ENCODE assay signal across 18 cellular contexts in the genomic region with DNA sequence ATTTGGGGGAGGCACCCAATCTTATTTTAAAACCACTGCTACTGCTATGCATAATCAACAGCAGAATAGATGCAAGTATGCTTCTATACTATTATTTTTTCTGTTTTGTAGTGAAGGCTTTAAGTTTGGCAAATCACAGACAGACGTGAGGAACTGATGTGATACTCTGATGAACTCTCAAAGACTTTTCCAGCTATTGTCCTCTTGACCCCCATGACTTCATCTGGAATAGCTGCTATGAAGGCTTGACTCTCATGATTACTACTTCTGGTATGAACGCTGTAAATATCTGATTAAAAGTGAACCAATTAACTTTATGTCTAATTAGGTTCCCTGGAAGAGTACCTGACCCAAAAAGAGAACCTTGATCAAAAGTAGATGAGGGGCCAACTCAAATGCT. TPM values are rescaled to one million over a fixed set of nuclear protein-coding genes. Genes with fewer than 3 reads are reported as not detected.
DNase-seq lines count a peak whose midpoint lies in the region; ATAC-seq, FAIRE-seq and TF ChIP-seq lines count a peak whose summit lies in the region.
"Had no signal": no experiment of that assay in that cellular context is flagged by ENCODE, and none has a peak within 500 bp of the region (broad histone marks: within the 10 kb centered on the region; RNA-seq: fewer than 3 reads in every experiment).

No MANE protein-coding gene starts in this region.

- ATAC-seq in activated CD8-positive, alpha-beta T cell treated with anti-CD3 and anti-CD28 coated beads for 36 hours: no peak
- no peak for ATAC-seq in activated CD8-positive, alpha-beta T cell treated with anti-CD3 and anti-CD28 coated beads, Interleukin-2, amount 10 ng/mL, durations not matched to agents 7 days and 5 days
- no peak for ATAC-seq in naive thymus-derived CD8-positive, alpha-beta T cell
- ATAC-seq: A549, HCT116 had no signal

- H3K4me1 ChIP-seq in astrocyte (ENCODE audit: insufficient read depth, low read length): no peaks in the 10 kb centered on the region
- no peaks in the 10 kb centered on the region for H3K4me1 ChIP-seq in colonic mucosa
- H3K4me1 ChIP-seq: A549, Caco-2 had no signal

- H3K4me3 ChIP-seq in astrocyte (ENCODE audit: insufficient read depth, low read depth, low read length) (no peak overlapping the region), colonic mucosa (no peak overlapping the region)
- H3K4me3 ChIP-seq: A549 had no signal

- H3K4me2 ChIP-seq in astrocyte (ENCODE audit: low read length): no peak overlapping the region
- H3K4me2 ChIP-seq: A549 had no signal

- H3K9me3 Mint-ChIP-seq in activated CD8-positive, alpha-beta T cell treated with anti-CD3 and anti-CD28 coated beads for 36 hours: no peaks in the 10 kb centered on the region
- no peaks in the 10 kb centered on the region for H3K9me3 Mint-ChIP-seq in activated CD8-positive, alpha-beta T cell treated with anti-CD3 and anti-CD28 coated beads, Interleukin-2, amount 10 ng/mL, durations not matched to agents 7 days and 5 days (ENCODE audit: insufficient read depth)
- H3K9me3 Mint-ChIP-seq in astrocyte (ENCODE audit: unreplicated experiment): no peaks in the 10 kb centered on the region
- no peaks in the 10 kb centered on the region for H3K9me3 Mint-ChIP-seq in naive thymus-derived CD8-positive, alpha-beta T cell
- H3K9me3 Mint-ChIP-seq: CD4-positive, alpha-beta T cell had no signal

- H2AFZ ChIP-seq in astrocyte (ENCODE audit: low read depth, low read length): no peak overlapping the region

- POLR2A ChIA-PET in activated CD8-positive, alpha-beta T cell treated with anti-CD3 and anti-CD28 coated beads for 36 hours (lab: Charles Lee): no interaction called here
- POLR2A ChIA-PET in activated CD8-positive, alpha-beta T cell treated with anti-CD3 and anti-CD28 coated beads, Interleukin-2, amount 10 ng/mL, durations not matched to agents 7 days and 5 days (lab: Charles Lee): no interaction called here
- POLR2A ChIA-PET in RWPE1 (lab: Yijun Ruan, JAX; ENCODE audit: low non-redundant PET): no interaction called here
- POLR2A ChIA-PET in naive thymus-derived CD8-positive, alpha-beta T cell (lab: Charles Lee): no interaction called here

- no peaks in the 10 kb centered on the region for H3K27me3 Mint-ChIP-seq in activated CD8-positive, alpha-beta T cell treated with anti-CD3 and anti-CD28 coated beads for 36 hours
- H3K27me3 Mint-ChIP-seq in activated CD8-positive, alpha-beta T cell treated with anti-CD3 and anti-CD28 coated beads, Interleukin-2, amount 10 ng/mL, durations not matched to agents 7 days and 5 days (ENCODE audit: low read depth): no peaks in the 10 kb centered on the region
- H3K27me3 Mint-ChIP-seq in astrocyte (ENCODE audit: low read depth, unreplicated experiment): no peaks in the 10 kb centered on the region
- H3K27me3 Mint-ChIP-seq in naive thymus-derived CD8-positive, alpha-beta T cell: no peaks in the 10 kb centered on the region
- H3K27me3 Mint-ChIP-seq: CD4-positive, alpha-beta T cell had no signal

- peaks cover 3% of the 10 kb centered on the region for H3K79me2 ChIP-seq in astrocyte (ENCODE audit: insufficient read depth, low read length)

- DNase-seq in activated CD8-positive, alpha-beta T cell treated with anti-CD3 and anti-CD28 coated beads for 36 hours: no peak
- DNase-seq in activated CD8-positive, alpha-beta T cell treated with anti-CD3 and anti-CD28 coated beads, Interleukin-2, amount 10 ng/mL, durations not matched to agents 7 days and 5 days: no peak
- DNase-seq in astrocyte (ENCODE audit: low read depth): peak; percentile 5
- DNase-seq in iris pigment epithelial cell (ENCODE audit: low read depth): peak; percentile 68
- no peak for DNase-seq in RWPE1 (ENCODE audit: low spot score)
- no peak for DNase-seq in naive thymus-derived CD8-positive, alpha-beta T cell
- DNase-seq in colonic mucosa: no peak
- DNase-seq: AML-193; Caco-2; CD4-positive, alpha-beta T cell; GF-D8; GOT3; H7 had no signal

- no peak overlapping the region for H3K4me3 Mint-ChIP-seq in activated CD8-positive, alpha-beta T cell treated with anti-CD3 and anti-CD28 coated beads for 36 hours
- no peak overlapping the region for H3K4me3 Mint-ChIP-seq in activated CD8-positive, alpha-beta T cell treated with anti-CD3 and anti-CD28 coated beads, Interleukin-2, amount 10 ng/mL, durations not matched to agents 7 days and 5 days
- no peak overlapping the region for H3K4me3 Mint-ChIP-seq in astrocyte (ENCODE audit: unreplicated experiment)
- H3K4me3 Mint-ChIP-seq in naive thymus-derived CD8-positive, alpha-beta T cell: no peak overlapping the region
- H3K4me3 Mint-ChIP-seq: CD4-positive, alpha-beta T cell had no signal

- H3K9me3 ChIP-seq in astrocyte (ENCODE audit: insufficient read depth, low read depth, low read length) (no peaks in the 10 kb centered on the region), colonic mucosa (no peaks in the 10 kb centered on the region)
- H3K9me3 ChIP-seq: A549, Caco-2 had no signal

- no peak overlapping the region for H3K27ac ChIP-seq in astrocyte (ENCODE audit: low read depth, low read length)
- H3K27ac ChIP-seq in RWPE1: no peak overlapping the region
- no peak overlapping the region for H3K27ac ChIP-seq in colonic mucosa
- H3K27ac ChIP-seq: 22Rv1, A549, C4-2B had no signal

- H3K36me3 ChIP-seq in astrocyte (ENCODE audit: insufficient read depth, low read length) (peaks cover 15% of the 10 kb centered on the region), colonic mucosa (no peaks in the 10 kb centered on the region)

- CTCF ChIA-PET in activated CD8-positive, alpha-beta T cell treated with anti-CD3 and anti-CD28 coated beads for 36 hours (lab: Charles Lee): interaction anchor here (0.9 to 1.4 kb wide), 2 partner anchors 99 to 170 kb away, joined by 3 to 8 read pairs; no protein-coding TSS in a partner anchor
- CTCF ChIA-PET in activated CD8-positive, alpha-beta T cell treated with anti-CD3 and anti-CD28 coated beads, Interleukin-2, amount 10 ng/mL, durations not matched to agents 7 days and 5 days (lab: Charles Lee): interaction anchor here (1.3 kb wide), 1 partner anchor 53 kb away, joined by 3 read pairs; no protein-coding TSS in a partner anchor
- CTCF ChIA-PET in RWPE1 (lab: Yijun Ruan, JAX): no interaction called here

- peak overlapping the region; percentile 13 for H3K27ac Mint-ChIP-seq in activated CD8-positive, alpha-beta T cell treated with anti-CD3 and anti-CD28 coated beads for 36 hours
- no peak overlapping the region for H3K27ac Mint-ChIP-seq in activated CD8-positive, alpha-beta T cell treated with anti-CD3 and anti-CD28 coated beads, Interleukin-2, amount 10 ng/mL, durations not matched to agents 7 days and 5 days
- H3K27ac Mint-ChIP-seq in astrocyte (ENCODE audit: unreplicated experiment): no peak overlapping the region
- H3K27ac Mint-ChIP-seq in naive thymus-derived CD8-positive, alpha-beta T cell: no peak overlapping the region
- H3K27ac Mint-ChIP-seq: CD4-positive, alpha-beta T cell had no signal

- FAIRE-seq in astrocyte (lab: Jason Lieb, UNC): no peak
- FAIRE-seq: A549, D721Med had no signal

- intact Hi-C loops in activated CD8-positive, alpha-beta T cell treated with anti-CD3 and anti-CD28 coated beads for 36 hours (cut with micrococcal nuclease): no loop called here
- intact Hi-C loops in colonic mucosa (cut with DNase I): no loop called here

- H3K27me3 ChIP-seq in astrocyte (ENCODE audit: insufficient read depth, low read length) (no peaks in the 10 kb centered on the region), colonic mucosa (no peaks in the 10 kb centered on the region)

- peaks cover 5% of the 10 kb centered on the region for H3K4me1 Mint-ChIP-seq in activated CD8-positive, alpha-beta T cell treated with anti-CD3 and anti-CD28 coated beads for 36 hours (ENCODE audit: low read depth)
- H3K4me1 Mint-ChIP-seq in activated CD8-positive, alpha-beta T cell treated with anti-CD3 and anti-CD28 coated beads, Interleukin-2, amount 10 ng/mL, durations not matched to agents 7 days and 5 days (ENCODE audit: low read depth): no peaks in the 10 kb centered on the region
- H3K4me1 Mint-ChIP-seq in astrocyte (ENCODE audit: low read depth, unreplicated experiment): no peaks in the 10 kb centered on the region
- H3K4me1 Mint-ChIP-seq in naive thymus-derived CD8-positive, alpha-beta T cell: peaks cover 0 to 6% (median 0%) of the 10 kb centered on the region in 4 donors

- H4K20me1 ChIP-seq in astrocyte (ENCODE audit: insufficient read depth, low read length): no peaks in the 10 kb centered on the region

- peaks cover 16% of the 10 kb centered on the region for H3K36me3 Mint-ChIP-seq in activated CD8-positive, alpha-beta T cell treated with anti-CD3 and anti-CD28 coated beads for 36 hours (ENCODE audit: low read depth)
- H3K36me3 Mint-ChIP-seq in activated CD8-positive, alpha-beta T cell treated with anti-CD3 and anti-CD28 coated beads, Interleukin-2, amount 10 ng/mL, durations not matched to agents 7 days and 5 days (ENCODE audit: low read depth): peaks cover 25% of the 10 kb centered on the region
- H3K36me3 Mint-ChIP-seq in astrocyte (ENCODE audit: low read depth, unreplicated experiment): no peaks in the 10 kb centered on the region
- H3K36me3 Mint-ChIP-seq in naive thymus-derived CD8-positive, alpha-beta T cell: peaks cover 0 to 85% (median 14%) of the 10 kb centered on the region in 3 donors

- H3K9ac ChIP-seq in astrocyte (ENCODE audit: low read length) (no peak overlapping the region), colonic mucosa (ENCODE audit: low read depth in 2 of 2, low read length in 2 of 2) (no peak overlapping the region)

- TF ChIP-seq CTCF in activated CD8-positive, alpha-beta T cell treated with anti-CD3 and anti-CD28 coated beads for 36 hours (IDR thresholded peaks at IDR 0.05): no peak
- no peak for TF ChIP-seq CTCF in astrocyte (IDR thresholded peaks at IDR 0.05; ENCODE audit: insufficient read depth, low read depth, low read length)
- no peak for TF ChIP-seq CTCF in RWPE1 (conservative IDR thresholded peaks at IDR 0.05; ENCODE audit: low read depth)
- TF ChIP-seq CTCF in colonic mucosa (IDR thresholded peaks at IDR 0.05): no peak

RNA-seq across cellular contexts. Expression of a gene that starts 49.1 kb away (rescaled TPM):
- total RNA-seq in activated CD8-positive, alpha-beta T cell treated with anti-CD3 and anti-CD28 coated beads for 36 hours: 10 to 100 TPM; 34.6 to 34.9 TPM
- 10 to 100 TPM; 33.5 to 34.5 TPM for total RNA-seq in activated CD8-positive, alpha-beta T cell treated with anti-CD3 and anti-CD28 coated beads, Interleukin-2, amount 10 ng/mL, durations not matched to agents 7 days and 5 days
- 22.1 and 23.7 TPM in 2 replicates for total RNA-seq in astrocyte
- total RNA-seq in naive thymus-derived CD8-positive, alpha-beta T cell: 10 to 100 TPM; 18.5 to 22.8 TPM
- 1 to 10 TPM; 1.8 to 6.2 (median 5.0) TPM for polyA plus RNA-seq in naive thymus-derived CD8-positive, alpha-beta T cell
- 10 to 100 TPM; 21.8 to 27.6 TPM for total RNA-seq in colonic mucosa

Comparison
In these comparisons a context has a peak if more than half of its experiments do, and no peak if none do; other contexts are left out.
1. DNase-seq: peak in astrocyte (single experiment) and iris pigment epithelial cell (single experiment); none in activated CD8-positive, alpha-beta T cell treated with anti-CD3 and anti-CD28 coated beads for 36 hours (single experiment), activated CD8-positive, alpha-beta T cell treated with anti-CD3 and anti-CD28 coated beads, Interleukin-2, amount 10 ng/mL, durations not matched to agents 7 days and 5 days (single experiment), RWPE1 (single experiment), naive thymus-derived CD8-positive, alpha-beta T cell (0 of 10) and colonic mucosa (single experiment).